In the genomic region with DNA sequence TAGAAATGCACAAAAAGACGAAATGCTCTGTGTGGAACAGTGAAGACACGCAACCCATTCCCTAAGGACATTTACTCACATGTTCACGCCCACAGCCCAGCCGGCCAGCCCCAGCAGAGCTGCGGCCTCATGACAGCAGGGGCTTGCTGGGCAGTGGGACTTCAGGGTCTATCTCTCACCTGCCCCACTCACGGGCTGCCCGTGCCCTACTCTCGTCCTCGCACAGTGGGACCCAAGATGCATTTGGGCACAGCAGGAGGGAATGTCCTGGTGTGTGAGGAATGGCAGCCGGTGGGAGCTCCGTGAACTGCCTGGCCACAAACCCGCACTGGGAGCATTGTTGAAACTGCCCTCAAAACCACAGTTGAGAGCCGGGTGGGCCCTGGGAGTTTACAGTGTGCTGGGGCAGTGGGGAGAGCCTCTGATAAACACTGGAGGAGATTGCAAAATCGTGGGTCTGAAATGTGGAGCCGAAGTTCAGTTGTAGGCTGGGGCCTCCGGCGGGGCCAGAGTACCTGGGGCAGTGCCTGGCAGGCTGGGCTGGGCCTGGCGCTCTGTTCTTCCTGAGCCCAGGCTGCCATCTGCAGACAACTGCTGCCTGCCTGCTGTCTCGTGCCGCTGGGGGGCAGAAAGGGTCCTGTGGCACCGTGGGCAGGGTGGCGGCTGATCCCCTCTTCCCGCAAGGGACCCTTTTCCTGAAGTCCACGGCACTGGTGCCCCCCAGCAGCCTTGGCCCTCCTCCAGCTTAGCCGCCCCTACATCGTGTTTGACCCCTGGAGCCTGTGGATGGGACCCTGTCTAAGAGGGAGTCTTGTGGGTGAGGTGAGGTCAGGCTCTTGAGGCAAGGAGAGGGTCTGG, we compare ENCODE assay signal across 9 cellular contexts. TPM values are rescaled to one million over a fixed set of nuclear protein-coding genes. Genes with fewer than 3 reads are reported as not detected.
DNase-seq lines count a peak whose midpoint lies in the region; ATAC-seq and TF ChIP-seq lines count a peak whose summit lies in the region.
"Had no signal": no experiment of that assay in that cellular context is flagged by ENCODE, and none has a peak within 500 bp of the region (broad histone marks: within the 10 kb centered on the region; RNA-seq: fewer than 3 reads in every experiment).

No MANE protein-coding gene starts in this region.

- H3K4me1 Mint-ChIP-seq in MCF 10A (ENCODE audit: insufficient read depth, unreplicated experiment) = peaks cover 19% of the 10 kb centered on the region
- H3K4me1 Mint-ChIP-seq in activated T-helper 2 cell treated with anti-CD3 and anti-CD28 coated beads, Interferon-gamma antibody, Interleukin-2, Interleukin-4, amounts not matched to agents 10 μg/mL and 5 μg/mL and 100 μg/mL, durations not matched to agents 14 hours and 24 hours and 36 hours (ENCODE audit: low read depth) = peaks cover 2% of the 10 kb centered on the region

- no peak overlapping the region for H3K4me3 Mint-ChIP-seq in MCF 10A (ENCODE audit: unreplicated experiment)
- no peak overlapping the region for H3K4me3 Mint-ChIP-seq in activated T-helper 2 cell treated with anti-CD3 and anti-CD28 coated beads, Interferon-gamma antibody, Interleukin-2, Interleukin-4, amounts not matched to agents 10 μg/mL and 5 μg/mL and 100 μg/mL, durations not matched to agents 14 hours and 24 hours and 36 hours (ENCODE audit: low read depth)

- H3K27me3 ChIP-seq in mammary epithelial cell (ENCODE audit: insufficient read depth, low read length) (no peaks in the 10 kb centered on the region), vagina (no peaks in the 10 kb centered on the region)

- POLR2A ChIA-PET in MCF 10A (lab: Yijun Ruan, JAX) = no interaction called here

- H3K36me3 Mint-ChIP-seq in MCF 10A (ENCODE audit: insufficient read depth, unreplicated experiment) = no peaks in the 10 kb centered on the region
- H3K36me3 Mint-ChIP-seq in activated T-helper 2 cell treated with anti-CD3 and anti-CD28 coated beads, Interferon-gamma antibody, Interleukin-2, Interleukin-4, amounts not matched to agents 10 μg/mL and 5 μg/mL and 100 μg/mL, durations not matched to agents 14 hours and 24 hours and 36 hours (ENCODE audit: low read depth) = no peaks in the 10 kb centered on the region
- H3K36me3 Mint-ChIP-seq: CD4-positive, alpha-beta memory T cell had no signal

- intact Hi-C loops in MCF 10A (cut with micrococcal nuclease) (loop anchor here (5.0 kb wide), 1 partner anchor 129 kb away; no protein-coding TSS in a partner anchor), mammary epithelial cell (cut with micrococcal nuclease) (no loop called here), mucosa of descending colon (cut with DNase I, micrococcal nuclease) (no loop called here), vagina (cut with DNase I) (loop anchor here (2.0 to 5.0 kb wide), 2 partner anchors 14 to 39 kb away; no protein-coding TSS in a partner anchor)
- intact Hi-C loops in activated T-helper 2 cell treated with anti-CD3 and anti-CD28 coated beads, Interferon-gamma antibody, Interleukin-2, Interleukin-4, amounts not matched to agents 10 μg/mL and 5 μg/mL and 100 μg/mL, durations not matched to agents 14 hours and 24 hours and 36 hours (cut with micrococcal nuclease) = no loop called here

- dilution Hi-C loops in mammary epithelial cell (cut with HindIII; ENCODE audit: low sequenced_read_pairs) = no loop called here

- no peak overlapping the region for H3K27ac Mint-ChIP-seq in MCF 10A (ENCODE audit: low read depth, unreplicated experiment)
- no peak overlapping the region for H3K27ac Mint-ChIP-seq in activated T-helper 2 cell treated with anti-CD3 and anti-CD28 coated beads, Interferon-gamma antibody, Interleukin-2, Interleukin-4, amounts not matched to agents 10 μg/mL and 5 μg/mL and 100 μg/mL, durations not matched to agents 14 hours and 24 hours and 36 hours

- no peak overlapping the region for H3K9ac ChIP-seq in mammary epithelial cell (ENCODE audit: insufficient read depth, low read length)

- ATAC-seq in mucosa of descending colon = peak; percentile 32
- ATAC-seq in HG03378 (IDR thresholded peaks at IDR 0.05; ENCODE audit: unreplicated experiment) = no peak

- H3K4me1 ChIP-seq in mammary epithelial cell (ENCODE audit: insufficient read depth, low read length) (peaks cover 14% of the 10 kb centered on the region), mucosa of descending colon (ENCODE audit: low read depth) (peaks cover 5% of the 10 kb centered on the region), vagina (peaks cover 28% of the 10 kb centered on the region)

- H3K9me3 ChIP-seq in mammary epithelial cell (replicated peaks; ENCODE audit: insufficient read depth, low read length) = no peaks in the 10 kb centered on the region
- no peaks in the 10 kb centered on the region for H3K9me3 ChIP-seq in mucosa of descending colon
- H3K9me3 ChIP-seq in vagina = no peaks in the 10 kb centered on the region

- TF ChIP-seq POLR2A in vagina (IDR thresholded peaks at IDR 0.05) = no peak

- WGBS in mammary epithelial cell (ENCODE audit: low coverage, missing lambda C conversion rate) = 77% methylated on average over 16 of the region's 26 CpGs

- peaks cover 36% of the 10 kb centered on the region for H3K27me3 Mint-ChIP-seq in MCF 10A (ENCODE audit: insufficient read depth, unreplicated experiment)
- peaks cover 4% of the 10 kb centered on the region for H3K27me3 Mint-ChIP-seq in activated T-helper 2 cell treated with anti-CD3 and anti-CD28 coated beads, Interferon-gamma antibody, Interleukin-2, Interleukin-4, amounts not matched to agents 10 μg/mL and 5 μg/mL and 100 μg/mL, durations not matched to agents 14 hours and 24 hours and 36 hours (ENCODE audit: low read depth)

- no TSS peak for BruUV-seq in MCF 10A (replicated peaks; lab: Mats Ljungman, UMichigan)
- BruUV-seq in mammary epithelial cell (replicated peaks; lab: Mats Ljungman, UMichigan) = no TSS peak

- H3K36me3 ChIP-seq in mammary epithelial cell (ENCODE audit: insufficient read depth, low read length) = no peaks in the 10 kb centered on the region
- no peaks in the 10 kb centered on the region for H3K36me3 ChIP-seq in mucosa of descending colon (ENCODE audit: low read depth)
- H3K36me3 ChIP-seq in vagina = no peaks in the 10 kb centered on the region

- TF ChIP-seq CTCF in MCF 10A (IDR thresholded peaks at IDR 0.05; ENCODE audit: unreplicated experiment) (no peak), mammary epithelial cell (conservative IDR thresholded peaks at IDR 0.05 in 1 of 2, IDR thresholded peaks at IDR 0.05 in 1 of 2; ENCODE audit: extremely low read depth in 1 of 2, insufficient read depth in 1 of 2, low read depth in 1 of 2, low read length in 2 of 2) (no peak), cardiac fibroblast (IDR thresholded peaks at IDR 0.05; ENCODE audit: low read depth, low read length) (no peak), mucosa of descending colon (IDR thresholded peaks at IDR 0.05) (no peak), vagina (IDR thresholded peaks at IDR 0.05) (no peak)

- no peaks in the 10 kb centered on the region for H3K79me2 ChIP-seq in mammary epithelial cell (ENCODE audit: insufficient read depth, low read length)

- H2AFZ ChIP-seq in mammary epithelial cell (ENCODE audit: low read depth, low read length) = no peak overlapping the region

- no peak overlapping the region for H3K4me2 ChIP-seq in mammary epithelial cell (ENCODE audit: insufficient read depth, low read depth, low read length)

- H3K4me3 ChIP-seq in mammary epithelial cell (replicated peaks in 1 of 3; ENCODE audit: insufficient read depth in 1 of 3, low read depth in 2 of 3, low read length in 3 of 3) (no peak overlapping the region), cardiac fibroblast (replicated peaks in 1 of 2; ENCODE audit: low read depth in 2 of 2, low read length in 2 of 2) (no peak overlapping the region), mucosa of descending colon (no peak overlapping the region), vagina (no peak overlapping the region)

- H4K20me1 ChIP-seq in mammary epithelial cell (ENCODE audit: insufficient read depth, low read length) = no peaks in the 10 kb centered on the region

- in situ Hi-C loops in mammary epithelial cell (cut with MboI; ENCODE audit: low sequenced_read_pairs in 2 of 2) = no loop called here

- H3K27ac ChIP-seq in mammary epithelial cell (ENCODE audit: insufficient read depth, low read depth, low read length) = no peak overlapping the region
- peak overlapping the region; percentile 34 for H3K27ac ChIP-seq in vagina

- DNase-seq in MCF 10A (ENCODE audit: unreplicated experiment) (peak; percentile 29), mammary epithelial cell (no peak), cardiac fibroblast (ENCODE audit: low read depth in 2 of 2) (peak; percentile 78 to 93), mucosa of descending colon (peak in 2 of 3 donors; percentile 19 to 49), vagina (ENCODE audit: extremely low spot score in 2 of 2) (no peak), NCI-H2227 treated with DMSO at 0.1 percent for 48 hours (lab: John Stamatoyannopoulos, UW) (no peak)
- DNase-seq in activated T-helper 2 cell treated with anti-CD3 and anti-CD28 coated beads, Interferon-gamma antibody, Interleukin-2, Interleukin-4, amounts not matched to agents 10 μg/mL and 5 μg/mL and 100 μg/mL, durations not matched to agents 14 hours and 24 hours and 36 hours (ENCODE audit: low spot score) = no peak

- peaks cover 10% of the 10 kb centered on the region for H3K9me3 Mint-ChIP-seq in MCF 10A (ENCODE audit: unreplicated experiment)
- H3K9me3 Mint-ChIP-seq in activated T-helper 2 cell treated with anti-CD3 and anti-CD28 coated beads, Interferon-gamma antibody, Interleukin-2, Interleukin-4, amounts not matched to agents 10 μg/mL and 5 μg/mL and 100 μg/mL, durations not matched to agents 14 hours and 24 hours and 36 hours = no peaks in the 10 kb centered on the region

- CTCF ChIA-PET in MCF 10A (lab: Yijun Ruan, JAX) (interaction anchor here (0.6 to 0.7 kb wide), 2 partner anchors 132 to 540 kb away, joined by 3 to 4 read pairs; no protein-coding TSS in a partner anchor), mammary epithelial cell (lab: Charles Lee; ENCODE audit: low non-redundant PET) (no interaction called here)

RNA-seq across cellular contexts. Expression of gene POFUT2, which starts 20.7 kb away (rescaled TPM):
- total RNA-seq in MCF 10A (2022) = 25.2 and 31.3 TPM in 2 replicates
- total RNA-seq in mammary epithelial cell = 10 to 100 TPM; 19.3 to 25.0 TPM
- polyA plus RNA-seq in mammary epithelial cell = 14.1 TPM
- 9.7 TPM for polyA minus RNA-seq in mammary epithelial cell
- 10 to 100 TPM; 26.4 to 38.0 (median 29.8) TPM for total RNA-seq in mucosa of descending colon
- total RNA-seq in vagina = 38.3 TPM
- 14.1 and 16.1 TPM in 2 replicates for total RNA-seq in activated T-helper 2 cell treated with anti-CD3 and anti-CD28 coated beads, Interferon-gamma antibody, Interleukin-2, Interleukin-4, amounts not matched to agents 10 μg/mL and 5 μg/mL and 100 μg/mL, durations not matched to agents 14 hours and 24 hours and 36 hours

Comparison
In these comparisons a context has a peak if more than half of its experiments do, and no peak if none do; other contexts are left out.
1. DNase-seq: peak in MCF 10A (single experiment), cardiac fibroblast (2 of 2) and mucosa of descending colon (2 of 3); none in mammary epithelial cell (single experiment), vagina (0 of 2), NCI-H2227 treated with DMSO at 0.1 percent for 48 hours (single experiment) and activated T-helper 2 cell treated with anti-CD3 and anti-CD28 coated beads, Interferon-gamma antibody, Interleukin-2, Interleukin-4, amounts not matched to agents 10 μg/mL and 5 μg/mL and 100 μg/mL, durations not matched to agents 14 hours and 24 hours and 36 hours (single experiment).
2. intact Hi-C loops: an anchor here in MCF 10A (5.0 kb wide) and vagina (2.0 to 5.0 kb wide); none called in mammary epithelial cell, mucosa of descending colon and activated T-helper 2 cell treated with anti-CD3 and anti-CD28 coated beads, Interferon-gamma antibody, Interleukin-2, Interleukin-4, amounts not matched to agents 10 μg/mL and 5 μg/mL and 100 μg/mL, durations not matched to agents 14 hours and 24 hours and 36 hours.